In the genomic region with DNA sequence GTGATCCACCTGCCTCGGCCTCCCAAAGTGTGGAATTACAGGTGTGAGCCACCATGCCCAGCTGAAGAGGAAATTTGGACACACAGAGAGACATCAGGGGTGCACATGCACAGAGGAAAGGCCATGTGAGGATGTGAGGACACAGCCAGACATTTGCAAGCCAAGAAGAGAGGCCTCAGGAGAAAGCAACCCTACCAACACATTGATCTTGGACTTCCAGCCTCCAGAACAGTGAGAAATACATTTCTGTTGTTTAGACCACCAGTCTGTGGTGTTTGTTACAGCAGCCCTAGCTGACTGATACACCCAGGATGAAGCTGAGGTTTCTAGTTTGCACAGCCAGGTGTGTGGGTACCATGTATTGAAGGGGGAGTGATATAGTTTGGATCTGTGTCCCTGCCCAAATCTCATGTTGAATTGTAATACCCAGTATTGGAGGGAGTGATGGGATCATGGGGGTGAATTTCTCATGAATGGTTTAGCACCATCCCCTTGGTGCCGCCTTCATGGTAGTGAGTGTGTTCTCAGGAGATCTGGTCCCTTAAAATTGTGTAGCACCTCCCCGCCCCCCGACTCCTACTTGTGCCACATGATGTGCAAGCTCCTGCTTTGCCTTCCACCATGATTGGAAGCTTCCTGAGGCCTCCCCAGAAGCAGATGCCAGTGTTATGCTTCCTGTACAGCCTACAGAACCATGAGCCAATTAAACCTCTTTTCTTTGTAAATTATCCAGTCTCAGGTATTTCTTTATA, we compare ENCODE assay signal across 17 cellular contexts.
"Had no signal": no experiment of that assay in that cellular context is flagged by ENCODE, and none has a peak within 500 bp of the region (broad histone marks: within the 10 kb centered on the region; RNA-seq: fewer than 3 reads in every experiment).

No MANE protein-coding gene starts in this region.

- H3K4me3 Mint-ChIP-seq: activated naive CD8-positive, alpha-beta T cell treated with anti-CD3 and anti-CD28 coated beads for 36 hours; mesothelial cell of epicardium; stimulated activated memory B cell treated with anti-CD40 and anti-IgM and Interleukin-4, amounts not matched to agents 10 μg/mL and 1 μg/mL and 100 μg/mL, for 72 hours; T-cell had no signal

- H3K4me1 ChIP-seq: pancreas had no signal

- H3K9me3 ChIP-seq: neutrophil, pancreas, thoracic aorta had no signal

- H3K4me1 Mint-ChIP-seq: mesothelial cell of epicardium had no signal

- H3K36me3 Mint-ChIP-seq: activated naive CD8-positive, alpha-beta T cell treated with anti-CD3 and anti-CD28 coated beads for 36 hours; mesothelial cell of epicardium; natural killer cell treated with Interleukin-12 subunit alpha and Interleukin-12 subunit beta and Interleukin-15 and Interleukin-18, amount 100 ng/mL, for 72 hours; stimulated activated memory B cell treated with anti-CD40 and anti-IgM and Interleukin-4, amounts not matched to agents 10 μg/mL and 1 μg/mL and 100 μg/mL, for 72 hours; T-cell had no signal

- H3K27me3 ChIP-seq: neutrophil, pancreas had no signal

- H3K27ac ChIP-seq: neutrophil, pancreas, thoracic aorta had no signal

- H3K27me3 Mint-ChIP-seq: activated naive CD8-positive, alpha-beta T cell treated with anti-CD3 and anti-CD28 coated beads for 36 hours; effector memory CD8-positive, alpha-beta T cell; natural killer cell treated with Interleukin-12 subunit alpha and Interleukin-12 subunit beta and Interleukin-15 and Interleukin-18, amount 100 ng/mL, for 72 hours; T-cell had no signal

- H3K36me3 ChIP-seq: neutrophil, pancreas, thoracic aorta had no signal

- ATAC-seq: effector memory CD8-positive, alpha-beta T cell; sciatic nerve; SK-N-SH treated with all-trans-retinoic acid at 6 μM for 48 hours; stimulated activated memory B cell treated with anti-CD40 and anti-IgM and Interleukin-4, amounts not matched to agents 10 μg/mL and 1 μg/mL and 100 μg/mL, for 72 hours; T-cell had no signal

- H3K4me3 ChIP-seq: lung, pancreas, thoracic aorta had no signal

- H3K9me3 Mint-ChIP-seq: mesothelial cell of epicardium; natural killer cell treated with Interleukin-12 subunit alpha and Interleukin-12 subunit beta and Interleukin-15 and Interleukin-18, amount 100 ng/mL, for 72 hours; stimulated activated memory B cell treated with anti-CD40 and anti-IgM and Interleukin-4, amounts not matched to agents 10 μg/mL and 1 μg/mL and 100 μg/mL, for 72 hours; T-cell had no signal

- H3K27ac Mint-ChIP-seq: activated naive CD8-positive, alpha-beta T cell treated with anti-CD3 and anti-CD28 coated beads for 36 hours; effector memory CD8-positive, alpha-beta T cell; mesothelial cell of epicardium; stimulated activated memory B cell treated with anti-CD40 and anti-IgM and Interleukin-4, amounts not matched to agents 10 μg/mL and 1 μg/mL and 100 μg/mL, for 72 hours; T-cell had no signal

- DNase-seq: activated CD4-positive, alpha-beta T cell treated with anti-CD3 and anti-CD28 coated beads, Interleukin-2, amount 50 U/mL, for 4 hours; activated gamma-delta T cell treated with Interleukin-2 at 50 U/mL for 16 hours; activated naive CD8-positive, alpha-beta T cell treated with anti-CD3 and anti-CD28 coated beads for 36 hours; amniotic stem cell; effector memory CD8-positive, alpha-beta T cell; stimulated activated CD4-positive, alpha-beta T cell treated with anti-CD3 and anti-CD28 coated beads, Interleukin-4, amount 100 ng/mL, for 4 hours; T-cell; T-helper 9 cell had no signal
